18 cellular contexts compared by ENCODE assay signal in the genomic region with DNA sequence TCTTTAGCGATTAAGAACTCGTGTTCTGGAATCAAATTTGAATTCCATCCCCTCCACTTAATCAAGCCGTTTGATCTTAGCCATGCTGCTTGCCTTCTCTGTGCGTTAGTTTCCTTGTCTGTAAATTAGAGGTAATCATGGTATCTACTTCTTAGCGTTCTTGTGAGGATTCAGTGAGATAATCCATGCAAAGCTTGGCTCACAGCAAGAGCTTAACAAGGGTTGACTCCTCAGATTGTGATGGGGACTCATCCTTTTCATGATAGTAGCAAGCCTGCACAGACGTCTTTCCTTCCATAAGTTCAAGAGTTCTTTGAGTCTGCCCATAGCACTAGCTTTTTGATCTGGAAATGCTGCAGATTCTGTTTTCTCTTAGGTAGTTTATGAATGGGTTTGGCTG.
"Had no signal": no experiment of that assay in that cellular context is flagged by ENCODE, and none has a peak within 500 bp of the region (broad histone marks: within the 10 kb centered on the region; RNA-seq: fewer than 3 reads in every experiment).

No MANE protein-coding gene starts in this region.

- H3K27me3 ChIP-seq: adrenal gland, cardiac muscle cell, dorsolateral prefrontal cortex, gastrocnemius medialis, heart left ventricle, neutrophil, suprapubic skin, upper lobe of left lung had no signal

- H3K9me3 ChIP-seq: adrenal gland, gastrocnemius medialis, heart left ventricle, neutrophil, suprapubic skin, upper lobe of left lung had no signal

- DNase-seq: activated CD4-positive, alpha-beta T cell treated with anti-CD3 and anti-CD28 coated beads for 1 hour; activated CD4-positive, alpha-beta T cell treated with anti-CD3 and anti-CD28 coated beads, Interleukin-2, amount 50 U/mL, for 4 hours; activated effector memory CD4-positive, alpha-beta T cell treated with Interleukin-2 at 50 U/mL for 16 hours; activated T-cell treated with anti-CD3 and anti-CD28 coated beads, Interleukin-2, amount 50 U/mL, for 4 hours; adrenal gland; dorsolateral prefrontal cortex; endodermal cell; gastrocnemius medialis; heart left ventricle; immature natural killer cell; naive B cell; posterior cingulate gyrus; retina; upper lobe of left lung had no signal

- H3K36me3 ChIP-seq: adrenal gland, cardiac muscle cell, gastrocnemius medialis, heart left ventricle, neutrophil, suprapubic skin, upper lobe of left lung had no signal

- H3K4me3 ChIP-seq: adrenal gland, cardiac muscle cell, dorsolateral prefrontal cortex, gastrocnemius medialis, heart left ventricle, lung, suprapubic skin, upper lobe of left lung had no signal

- H3K27ac ChIP-seq: adrenal gland, cardiac muscle cell, dorsolateral prefrontal cortex, gastrocnemius medialis, neutrophil, suprapubic skin had no signal

- ATAC-seq: activated T-cell treated with anti-CD3 and anti-CD28 coated beads, Interleukin-2, amount 50 U/mL, for 4 hours; gastrocnemius medialis; heart left ventricle had no signal
